Comparison of ENCODE assay signal across 18 cellular contexts in genomic region chr12:27000962-27001361, GRCh38.
"Had no signal": no experiment of that assay in that cellular context is flagged by ENCODE, and none has a peak within 500 bp of the region (broad histone marks: within the 10 kb centered on the region; RNA-seq: fewer than 3 reads in every experiment).

No MANE protein-coding gene starts in this region.

- H3K9me3 Mint-ChIP-seq: activated T-cell treated with anti-CD3 and anti-CD28 coated beads, Interleukin-2, amount 50 U/mL, for 24 hours; naive thymus-derived CD8-positive, alpha-beta T cell; stimulated activated effector memory CD8-positive, alpha-beta T cell treated with anti-CD3 and anti-CD28 coated beads, Interleukin-12 subunit alpha, Interleukin-12 subunit beta, amount 100 ng/mL, for 72 hours; T-helper 1 cell treated with Interleukin-12 subunit alpha and Interleukin-12 subunit beta and Interleukin-4 antibody, amounts not matched to agents 30 μg/mL and 1 μg/mL, for 36 hours had no signal

- H3K4me3 ChIP-seq: esophagus squamous epithelium, psoas muscle, right lobe of liver, thyroid gland, uterus had no signal

- H3K27me3 ChIP-seq: esophagus squamous epithelium, right lobe of liver, thyroid gland, uterus had no signal

- H3K27me3 Mint-ChIP-seq: activated naive CD8-positive, alpha-beta T cell; activated T-cell treated with anti-CD3 and anti-CD28 coated beads, Interleukin-2, amount 50 U/mL, for 24 hours; naive thymus-derived CD8-positive, alpha-beta T cell had no signal

- DNase-seq: activated CD4-positive, alpha-beta T cell treated with anti-CD3 and anti-CD28 coated beads for 4 hours; activated gamma-delta T cell; activated T-cell treated with anti-CD3 and anti-CD28 coated beads, Interleukin-2, amount 50 U/mL, for 24 hours; aorta; esophagus squamous epithelium; foreskin fibroblast; glutamatergic neuron; naive thymus-derived CD8-positive, alpha-beta T cell; psoas muscle; right lobe of liver; thyroid gland; uterus had no signal

- H3K27ac ChIP-seq: esophagus squamous epithelium, psoas muscle, right lobe of liver, thyroid gland, uterus, VCaP had no signal

- FAIRE-seq: bronchial epithelial cell, endometrium had no signal

- H3K9me3 ChIP-seq: esophagus squamous epithelium, psoas muscle, right lobe of liver, thyroid gland, uterus had no signal

- H3K27ac Mint-ChIP-seq: activated naive CD8-positive, alpha-beta T cell; activated T-cell treated with anti-CD3 and anti-CD28 coated beads, Interleukin-2, amount 50 U/mL, for 24 hours; stimulated activated effector memory CD8-positive, alpha-beta T cell treated with anti-CD3 and anti-CD28 coated beads, Interleukin-12 subunit alpha, Interleukin-12 subunit beta, amount 100 ng/mL, for 72 hours; T-helper 1 cell treated with Interleukin-12 subunit alpha and Interleukin-12 subunit beta and Interleukin-4 antibody, amounts not matched to agents 30 μg/mL and 1 μg/mL, for 36 hours had no signal

- ATAC-seq: naive thymus-derived CD8-positive, alpha-beta T cell; psoas muscle; stimulated activated effector memory CD8-positive, alpha-beta T cell treated with anti-CD3 and anti-CD28 coated beads, Interleukin-12 subunit alpha, Interleukin-12 subunit beta, amount 100 ng/mL, for 72 hours had no signal

- H3K4me1 ChIP-seq: psoas muscle, thyroid gland, uterus had no signal

- H3K4me3 Mint-ChIP-seq: activated naive CD8-positive, alpha-beta T cell; activated T-cell treated with anti-CD3 and anti-CD28 coated beads, Interleukin-2, amount 50 U/mL, for 24 hours; naive thymus-derived CD8-positive, alpha-beta T cell; stimulated activated effector memory CD8-positive, alpha-beta T cell treated with anti-CD3 and anti-CD28 coated beads, Interleukin-12 subunit alpha, Interleukin-12 subunit beta, amount 100 ng/mL, for 72 hours; T-helper 1 cell treated with Interleukin-12 subunit alpha and Interleukin-12 subunit beta and Interleukin-4 antibody, amounts not matched to agents 30 μg/mL and 1 μg/mL, for 36 hours had no signal

- H3K36me3 ChIP-seq: thyroid gland, uterus had no signal
